Comparison of ENCODE assay signal across 1 cellular context in the genomic region with DNA sequence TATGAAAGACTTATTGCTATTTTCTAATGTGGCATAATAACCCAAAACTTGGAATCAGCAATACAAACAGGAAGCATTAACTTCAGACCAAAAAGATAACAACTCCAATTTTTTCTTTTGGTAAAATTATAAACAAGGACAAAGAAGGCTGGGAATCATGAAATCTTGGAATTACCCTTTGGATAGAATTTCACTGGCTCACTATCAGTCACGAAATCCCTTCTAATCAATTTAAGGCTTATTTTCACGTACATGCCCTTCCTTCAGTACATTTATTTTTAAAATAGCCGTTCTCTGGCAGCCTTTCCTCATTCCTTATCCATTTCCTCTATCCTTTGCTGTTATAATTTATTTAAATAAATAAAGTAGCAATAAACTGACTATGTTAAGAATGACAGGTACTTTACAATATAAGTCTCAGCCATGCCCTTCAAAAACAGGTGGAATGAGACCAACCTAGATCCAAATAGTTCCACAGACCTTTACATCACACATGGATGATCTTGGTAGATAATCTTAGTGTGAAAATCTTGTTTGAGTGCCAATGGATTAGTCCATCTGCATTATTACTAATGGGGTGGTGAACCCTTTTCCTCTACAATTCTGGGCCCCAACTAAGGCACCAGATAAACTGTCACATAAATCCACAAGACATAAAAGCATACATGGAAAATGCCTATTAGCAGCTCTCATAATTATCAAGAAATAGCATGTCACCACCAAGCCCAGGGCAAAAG.
TF ChIP-seq lines count a peak whose summit lies in the region.

No MANE protein-coding gene starts in this region.

TF ChIP-seq in IMR-90, 13 proteins besides CTCF, POLR2A, EP300 and RAD21:
- TF ChIP-seq, protein P1, sequence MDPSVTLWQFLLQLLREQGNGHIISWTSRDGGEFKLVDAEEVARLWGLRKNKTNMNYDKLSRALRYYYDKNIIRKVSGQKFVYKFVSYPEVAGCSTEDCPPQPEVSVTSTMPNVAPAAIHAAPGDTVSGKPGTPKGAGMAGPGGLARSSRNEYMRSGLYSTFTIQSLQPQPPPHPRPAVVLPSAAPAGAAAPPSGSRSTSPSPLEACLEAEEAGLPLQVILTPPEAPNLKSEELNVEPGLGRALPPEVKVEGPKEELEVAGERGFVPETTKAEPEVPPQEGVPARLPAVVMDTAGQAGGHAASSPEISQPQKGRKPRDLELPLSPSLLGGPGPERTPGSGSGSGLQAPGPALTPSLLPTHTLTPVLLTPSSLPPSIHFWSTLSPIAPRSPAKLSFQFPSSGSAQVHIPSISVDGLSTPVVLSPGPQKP (IDR thresholded peaks at IDR 0.05; ENCODE audit: borderline replicate concordance, low read depth, low read length): no peak
- no peak for TF ChIP-seq MXI1 (IDR thresholded peaks at IDR 0.05; ENCODE audit: borderline replicate concordance, low read depth, low read length)
- TF ChIP-seq MAZ (IDR thresholded peaks at IDR 0.05; ENCODE audit: borderline replicate concordance, low read depth, low read length): no peak
- TF ChIP-seq CEBPB (IDR thresholded peaks at IDR 0.05; ENCODE audit: low read depth, low read length): 0 out of 2 replicates have a peak, but pooled peaks have one; percentile 1
- TF ChIP-seq BHLHE40 (IDR thresholded peaks at IDR 0.05; ENCODE audit: low read depth, low read length): no peak
- TF ChIP-seq, protein P2, sequence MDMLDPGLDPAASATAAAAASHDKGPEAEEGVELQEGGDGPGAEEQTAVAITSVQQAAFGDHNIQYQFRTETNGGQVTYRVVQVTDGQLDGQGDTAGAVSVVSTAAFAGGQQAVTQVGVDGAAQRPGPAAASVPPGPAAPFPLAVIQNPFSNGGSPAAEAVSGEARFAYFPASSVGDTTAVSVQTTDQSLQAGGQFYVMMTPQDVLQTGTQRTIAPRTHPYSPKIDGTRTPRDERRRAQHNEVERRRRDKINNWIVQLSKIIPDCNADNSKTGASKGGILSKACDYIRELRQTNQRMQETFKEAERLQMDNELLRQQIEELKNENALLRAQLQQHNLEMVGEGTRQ (IDR thresholded peaks at IDR 0.05; ENCODE audit: low read depth, low read length): no peak
- TF ChIP-seq CHD1 (IDR thresholded peaks at IDR 0.05; ENCODE audit: low read depth, low read length): no peak
- no peak for TF ChIP-seq SMC3 (IDR thresholded peaks at IDR 0.05; ENCODE audit: low read depth, low read length)
